ENCODE assay signal across 8 cellular contexts in genomic region chr16:70522216-70523000, GRCh38. TPM values are rescaled to one million over a fixed set of nuclear protein-coding genes. Genes with fewer than 3 reads are reported as not detected.
DNase-seq lines count a peak whose midpoint lies in the region; ATAC-seq and TF ChIP-seq lines count a peak whose summit lies in the region.

No MANE protein-coding gene starts in this region.

- H3K9me3 ChIP-seq in MG63 (no peaks in the 10 kb centered on the region), body of pancreas (no peaks in the 10 kb centered on the region)

- H3K4me3 Mint-ChIP-seq in central memory CD8-positive, alpha-beta T cell: peak overlapping the region; percentile 95
- peak overlapping the region; percentile 100 for H3K4me3 Mint-ChIP-seq in natural killer cell

- peak; percentile 28 for DNase-seq in CD1c-positive myeloid dendritic cell (ENCODE audit: extremely low spot score)
- DNase-seq in MG63: no peak
- no peak for DNase-seq in central memory CD8-positive, alpha-beta T cell (ENCODE audit: low spot score in 2 of 2)
- no peak for DNase-seq in natural killer cell
- no peak for DNase-seq in NCI-H146 treated with DMSO at 0.1 percent for 48 hours (lab: John Stamatoyannopoulos, UW; ENCODE audit: unreplicated experiment)
- DNase-seq in body of pancreas: no peak
- no peak for DNase-seq in substantia nigra (lab: John Stamatoyannopoulos, UW)

- H3K4me1 ChIP-seq in body of pancreas: peaks cover 34% of the 10 kb centered on the region

- H3K9me3 Mint-ChIP-seq in central memory CD8-positive, alpha-beta T cell: no peaks in the 10 kb centered on the region
- H3K9me3 Mint-ChIP-seq in natural killer cell: no peaks in the 10 kb centered on the region

- TF ChIP-seq POLR2A in body of pancreas (IDR thresholded peaks at IDR 0.05): no peak

- no peaks in the 10 kb centered on the region for H3K27me3 Mint-ChIP-seq in central memory CD8-positive, alpha-beta T cell
- no peaks in the 10 kb centered on the region for H3K27me3 Mint-ChIP-seq in natural killer cell (ENCODE audit: low read depth in 2 of 2)

- intact Hi-C loops in natural killer cell (cut with micrococcal nuclease) (loop anchor here (2.0 to 5.0 kb wide), 3 partner anchors 120 to 224 kb away; partner anchors contain the start of gene DDX19B), body of pancreas (cut with DNase I) (no loop called here)

- H3K27me3 ChIP-seq in MG63 (no peaks in the 10 kb centered on the region), body of pancreas (no peaks in the 10 kb centered on the region)

- 50 to 59% methylated on average over 16 of the region's 16 CpGs for WGBS in body of pancreas, 2 donors

- peaks cover 58% of the 10 kb centered on the region for H3K4me1 Mint-ChIP-seq in central memory CD8-positive, alpha-beta T cell
- peaks cover 57 to 58% of the 10 kb centered on the region in 2 donors for H3K4me1 Mint-ChIP-seq in natural killer cell

- H3K36me3 Mint-ChIP-seq in central memory CD8-positive, alpha-beta T cell (ENCODE audit: insufficient read depth): peaks cover 49% of the 10 kb centered on the region
- peaks cover 4% of the 10 kb centered on the region for H3K36me3 Mint-ChIP-seq in natural killer cell

- ATAC-seq in central memory CD8-positive, alpha-beta T cell (replicated peaks; ENCODE audit: extremely low read depth, poor library complexity, severe bottlenecking): no peak
- ATAC-seq in natural killer cell: no peak
- ATAC-seq in body of pancreas: no peak
- ATAC-seq in GM19395 (IDR thresholded peaks at IDR 0.05; ENCODE audit: unreplicated experiment): no peak

- H3K4me3 ChIP-seq in MG63: peak overlapping the region; percentile 79
- peak overlapping the region in 1 of 2 donors; percentile 95 for H3K4me3 ChIP-seq in body of pancreas

- TF ChIP-seq CTCF in natural killer cell (IDR thresholded peaks at IDR 0.05) (no peak), body of pancreas (IDR thresholded peaks at IDR 0.05) (no peak)

- H3K36me3 ChIP-seq in MG63: peaks cover 22% of the 10 kb centered on the region
- peaks cover 0 to 9% of the 10 kb centered on the region in 2 donors for H3K36me3 ChIP-seq in body of pancreas (replicated peaks in 1 of 2; ENCODE audit: insufficient read depth in 1 of 2, low read depth in 2 of 2)

- H3K27ac Mint-ChIP-seq in central memory CD8-positive, alpha-beta T cell (ENCODE audit: low read depth): peak overlapping the region; percentile 99
- H3K27ac Mint-ChIP-seq in natural killer cell: peak overlapping the region; percentile 99 to 100

- H3K27ac ChIP-seq in body of pancreas: peak overlapping the region in 2 of 4 donors; percentile 79 to 95
- no peak overlapping the region for H3K27ac ChIP-seq in substantia nigra (ENCODE audit: low read depth, low read length, poor library complexity, severe bottlenecking)

RNA-seq across cellular contexts. Expression of gene COG4, which starts 0.9 kb away (rescaled TPM):
- total RNA-seq in MG63 (2014; rRNA removed; shearing (Covaris generic); ENCODE audit: low replicate concordance): 48.5 and 61.4 TPM in 2 replicates
- 10 to 100 TPM; 29.5 to 44.4 (median 31.6) TPM for total RNA-seq in natural killer cell
- total RNA-seq in body of pancreas: 10 to 100 TPM; 23.1 to 43.8 TPM

RNA-seq across cellular contexts. Expression of gene SF3B3, which starts 1.2 kb away (rescaled TPM):
- 23.0 and 35.7 TPM in 2 replicates for total RNA-seq in MG63 (2014; rRNA removed; shearing (Covaris generic); ENCODE audit: low replicate concordance)
- total RNA-seq in natural killer cell (100 to 1,000 TPM; 164 to 220 (median 173) TPM), body of pancreas (10 to 100 TPM; 47.5 to 53.4 TPM)
